14 cellular contexts compared by ENCODE assay signal in genomic region chr12:49133590-49133989, GRCh38. TPM values are rescaled to one million over a fixed set of nuclear protein-coding genes. Genes with fewer than 3 reads are reported as not detected.
DNase-seq lines count a peak whose midpoint lies in the region; ATAC-seq and TF ChIP-seq lines count a peak whose summit lies in the region.
"Had no signal": no experiment of that assay in that cellular context is flagged by ENCODE, and none has a peak within 500 bp of the region (broad histone marks: within the 10 kb centered on the region; RNA-seq: fewer than 3 reads in every experiment).

No MANE protein-coding gene starts in this region.

- H3K9me3 ChIP-seq in uterus = no peaks in the 10 kb centered on the region

- H3K4me1 ChIP-seq in uterus = no peaks in the 10 kb centered on the region

- no peak for ATAC-seq in activated T-cell treated with anti-CD3 and anti-CD28 coated beads, Interleukin-2, amount 50 U/mL, for 72 hours (replicated peaks in 1 of 2)
- no peak for ATAC-seq in GM21526 (IDR thresholded peaks at IDR 0.05; ENCODE audit: low FRiP score, unreplicated experiment)
- ATAC-seq: effector memory CD8-positive, alpha-beta T cell; left colon had no signal

- H3K27ac ChIP-seq in uterus = peak overlapping the region; percentile 100

- no peak overlapping the region for H3K4me3 ChIP-seq in uterus

- H3K36me3 ChIP-seq in uterus = no peaks in the 10 kb centered on the region

- intact Hi-C loops in uterus (cut with DNase I; ENCODE audit: low total_unique reads) = loop anchor here (10.0 kb wide), 1 partner anchor 101 kb away; no protein-coding TSS in a partner anchor

- peaks cover 40% of the 10 kb centered on the region for H3K4me1 Mint-ChIP-seq in activated T-cell treated with anti-CD3 and anti-CD28 coated beads, Interleukin-2, amount 50 U/mL, for 72 hours (ENCODE audit: low read depth)
- H3K4me1 Mint-ChIP-seq in activated CD4-positive, alpha-beta memory T cell treated with anti-CD3 and anti-CD28 coated beads, Interleukin-2, amount 10 ng/mL, durations not matched to agents 7 days and 5 days = peaks cover 45% of the 10 kb centered on the region

- no peak overlapping the region for H3K27ac Mint-ChIP-seq in activated T-cell treated with anti-CD3 and anti-CD28 coated beads, Interleukin-2, amount 50 U/mL, for 72 hours
- H3K27ac Mint-ChIP-seq in activated CD4-positive, alpha-beta memory T cell treated with anti-CD3 and anti-CD28 coated beads, Interleukin-2, amount 10 ng/mL, durations not matched to agents 7 days and 5 days = peak overlapping the region; percentile 47
- H3K27ac Mint-ChIP-seq: effector memory CD8-positive, alpha-beta T cell had no signal

- POLR2A ChIA-PET in activated CD4-positive, alpha-beta memory T cell treated with anti-CD3 and anti-CD28 coated beads, Interleukin-2, amount 10 ng/mL, durations not matched to agents 7 days and 5 days (lab: Charles Lee) = interaction anchor here (0.9 to 6.7 kb wide), 7 partner anchors 24 to 608 kb away, joined by 3 to 261 read pairs (median 74); partner anchors contain the start of genes LMBR1L, RHEBL1, TMBIM6 and TUBA1A

- no peak for DNase-seq in activated T-cell treated with anti-CD3 and anti-CD28 coated beads, Interleukin-2, amount 50 U/mL, for 72 hours
- DNase-seq in activated T-cell treated with anti-CD3 and anti-CD28 coated beads, Interleukin-2, amount 50 U/mL, for 1 hour = no peak
- DNase-seq in activated CD4-positive, alpha-beta memory T cell treated with anti-CD3 and anti-CD28 coated beads, Interleukin-2, amount 10 ng/mL, durations not matched to agents 7 days and 5 days = no peak
- peak; percentile 12 for DNase-seq in fibroblast of peridontal ligament (ENCODE audit: extremely low read depth)
- DNase-seq in uterus = no peak
- no peak for DNase-seq in NOMO-1 treated with dmso at 0.1 percent for 144 hours (lab: John Stamatoyannopoulos, UW; ENCODE audit: unreplicated experiment)
- DNase-seq in epidermal melanocyte (ENCODE audit: insufficient read length, low spot score) = no peak
- DNase-seq: effector memory CD8-positive, alpha-beta T cell; glutamatergic neuron; left colon; NCI-H1048; trophoblast cell had no signal

- CTCF ChIA-PET in activated CD4-positive, alpha-beta memory T cell treated with anti-CD3 and anti-CD28 coated beads, Interleukin-2, amount 10 ng/mL, durations not matched to agents 7 days and 5 days (lab: Charles Lee) = interaction anchor here (0.7 to 4.1 kb wide), 6 partner anchors 11 to 209 kb away, joined by 3 to 44 read pairs (median 4); partner anchors contain the start of gene TUBA1A

- H3K4me3 Mint-ChIP-seq in activated T-cell treated with anti-CD3 and anti-CD28 coated beads, Interleukin-2, amount 50 U/mL, for 72 hours = peak overlapping the region; percentile 91 to 95
- H3K4me3 Mint-ChIP-seq in activated CD4-positive, alpha-beta memory T cell treated with anti-CD3 and anti-CD28 coated beads, Interleukin-2, amount 10 ng/mL, durations not matched to agents 7 days and 5 days = peak overlapping the region; percentile 92
- H3K4me3 Mint-ChIP-seq: effector memory CD8-positive, alpha-beta T cell had no signal

- no peaks in the 10 kb centered on the region for H3K9me3 Mint-ChIP-seq in activated T-cell treated with anti-CD3 and anti-CD28 coated beads, Interleukin-2, amount 50 U/mL, for 72 hours
- no peaks in the 10 kb centered on the region for H3K9me3 Mint-ChIP-seq in activated CD4-positive, alpha-beta memory T cell treated with anti-CD3 and anti-CD28 coated beads, Interleukin-2, amount 10 ng/mL, durations not matched to agents 7 days and 5 days
- H3K9me3 Mint-ChIP-seq: effector memory CD8-positive, alpha-beta T cell had no signal

- TF ChIP-seq POLR2A in uterus (IDR thresholded peaks at IDR 0.05) = no peak

- no peaks in the 10 kb centered on the region for H3K27me3 Mint-ChIP-seq in activated T-cell treated with anti-CD3 and anti-CD28 coated beads, Interleukin-2, amount 50 U/mL, for 72 hours (ENCODE audit: low read depth)
- H3K27me3 Mint-ChIP-seq in activated CD4-positive, alpha-beta memory T cell treated with anti-CD3 and anti-CD28 coated beads, Interleukin-2, amount 10 ng/mL, durations not matched to agents 7 days and 5 days = no peaks in the 10 kb centered on the region
- H3K27me3 Mint-ChIP-seq: effector memory CD8-positive, alpha-beta T cell had no signal

- H3K36me3 Mint-ChIP-seq in activated T-cell treated with anti-CD3 and anti-CD28 coated beads, Interleukin-2, amount 50 U/mL, for 72 hours (ENCODE audit: insufficient read depth in 2 of 2) = peaks cover 18 to 28% of the 10 kb centered on the region in 2 donors
- peaks cover 26% of the 10 kb centered on the region for H3K36me3 Mint-ChIP-seq in activated CD4-positive, alpha-beta memory T cell treated with anti-CD3 and anti-CD28 coated beads, Interleukin-2, amount 10 ng/mL, durations not matched to agents 7 days and 5 days (ENCODE audit: low read depth)

- no peaks in the 10 kb centered on the region for H3K27me3 ChIP-seq in uterus

- TF ChIP-seq CTCF in uterus (IDR thresholded peaks at IDR 0.05) = no peak

RNA-seq across cellular contexts. Expression of gene TUBA1B, which starts 2.4 kb away (rescaled TPM):
- 100 to 1,000 TPM; 851 to 922 TPM for total RNA-seq in activated T-cell treated with anti-CD3 and anti-CD28 coated beads, Interleukin-2, amount 50 U/mL, for 72 hours
- 1,000 to 10,000 TPM; 1,691 to 1,705 TPM for total RNA-seq in activated CD4-positive, alpha-beta memory T cell treated with anti-CD3 and anti-CD28 coated beads, Interleukin-2, amount 10 ng/mL, durations not matched to agents 7 days and 5 days
- 100 to 1,000 TPM; 374 to 912 (median 498) TPM for total RNA-seq in uterus

RNA-seq across cellular contexts. Expression of gene LMBR1L, which starts 22.9 kb away (rescaled TPM):
- 100 to 1,000 TPM in 1 of 2 donors, 10 to 100 TPM in 1; 80.0 to 108 TPM for total RNA-seq in activated T-cell treated with anti-CD3 and anti-CD28 coated beads, Interleukin-2, amount 50 U/mL, for 72 hours
- total RNA-seq in activated CD4-positive, alpha-beta memory T cell treated with anti-CD3 and anti-CD28 coated beads, Interleukin-2, amount 10 ng/mL, durations not matched to agents 7 days and 5 days = 10 to 100 TPM; 82.8 to 85.3 TPM
- 100 to 1,000 TPM in 1 of 4 donors, 10 to 100 TPM in 3; 22.1 to 114 (median 43.2) TPM for total RNA-seq in uterus

RNA-seq across cellular contexts. Expression of gene DHH, which starts 39.0 kb away (rescaled TPM):
- total RNA-seq in activated T-cell treated with anti-CD3 and anti-CD28 coated beads, Interleukin-2, amount 50 U/mL, for 72 hours = under 1 TPM; 0.12 to 0.41 TPM
- total RNA-seq in activated CD4-positive, alpha-beta memory T cell treated with anti-CD3 and anti-CD28 coated beads, Interleukin-2, amount 10 ng/mL, durations not matched to agents 7 days and 5 days = under 1 TPM; 0.08 to 0.20 TPM
- 1 to 10 TPM in 2 of 4 donors, under 1 TPM in 1, not detected in 1; 0.26 to 1.7 (median 1.5) TPM for total RNA-seq in uterus
- total RNA-seq: RPMI7951 had no signal

RNA-seq across cellular contexts. Expression of gene TUBA1A, which starts 55.3 kb away (rescaled TPM):
- total RNA-seq in activated T-cell treated with anti-CD3 and anti-CD28 coated beads, Interleukin-2, amount 50 U/mL, for 72 hours = 10 to 100 TPM; 77.6 to 82.6 TPM
- 100 to 1,000 TPM; 106 to 109 TPM for total RNA-seq in activated CD4-positive, alpha-beta memory T cell treated with anti-CD3 and anti-CD28 coated beads, Interleukin-2, amount 10 ng/mL, durations not matched to agents 7 days and 5 days
- 100 to 1,000 TPM; 241 to 900 (median 352) TPM for total RNA-seq in uterus
